In the genomic region with DNA sequence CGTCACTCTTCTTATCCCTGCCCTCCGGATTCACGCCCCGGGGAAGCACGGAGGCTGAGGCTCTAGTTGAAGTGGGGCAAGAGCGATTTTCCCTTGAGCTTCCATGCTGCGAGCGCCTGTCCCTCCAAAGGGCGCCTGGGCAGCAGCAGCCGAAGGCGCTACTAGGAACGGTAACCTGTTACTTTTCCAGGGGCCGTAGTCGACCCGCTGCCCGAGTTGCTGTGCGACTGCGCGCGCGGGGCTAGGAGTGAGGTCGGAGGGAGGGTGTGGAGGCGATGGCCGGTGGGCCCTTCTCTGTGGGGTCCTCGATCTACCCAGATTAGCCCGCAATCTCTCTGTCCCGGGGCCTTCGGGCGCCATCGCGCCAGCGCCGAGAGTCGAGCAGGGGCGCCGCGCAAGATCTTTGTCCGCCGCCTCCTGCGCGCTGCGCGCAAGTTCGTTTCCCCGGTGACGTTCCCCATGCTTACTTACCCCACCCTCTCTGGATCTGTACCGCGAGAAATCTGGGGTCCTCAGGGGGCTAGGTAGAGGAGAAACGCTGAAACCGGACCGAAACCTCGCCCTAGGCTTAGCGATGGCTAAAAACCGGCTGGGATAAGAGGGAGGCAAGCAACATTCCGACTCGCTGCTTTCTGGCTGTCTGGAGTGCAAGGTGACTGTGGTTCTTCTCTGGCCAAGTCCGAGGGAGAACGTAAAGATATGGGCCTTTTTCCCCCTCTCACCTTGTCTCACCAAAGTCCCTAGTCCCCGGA, we compare ENCODE assay signal across 9 cellular contexts. TPM values are rescaled to one million over a fixed set of nuclear protein-coding genes. Genes with fewer than 3 reads are reported as not detected.
DNase-seq lines count a peak whose midpoint lies in the region; ATAC-seq, FAIRE-seq and TF ChIP-seq lines count a peak whose summit lies in the region.
"Had no signal": no experiment of that assay in that cellular context is flagged by ENCODE, and none has a peak within 500 bp of the region (broad histone marks: within the 10 kb centered on the region; RNA-seq: fewer than 3 reads in every experiment).

No MANE protein-coding gene starts in this region.

- H3K4me1 Mint-ChIP-seq in endodermal cell (peaks cover 41% of the 10 kb centered on the region), neural progenitor cell (peaks cover 68% of the 10 kb centered on the region)

- H3K36me3 ChIP-seq in SK-N-SH (replicated peaks in 1 of 2; ENCODE audit: control insufficient read depth in 1 of 2, insufficient read depth in 2 of 2, low read length in 1 of 2) = no peaks in the 10 kb centered on the region
- no peaks in the 10 kb centered on the region for H3K36me3 ChIP-seq in endodermal cell (ENCODE audit: control insufficient read depth, insufficient read depth, low read length)
- no peaks in the 10 kb centered on the region for H3K36me3 ChIP-seq in neural progenitor cell

- H3K9me3 ChIP-seq in SK-N-SH = no peaks in the 10 kb centered on the region
- H3K9me3 ChIP-seq in endodermal cell (ENCODE audit: control insufficient read depth, low read length) = no peaks in the 10 kb centered on the region
- H3K9me3 ChIP-seq in neural progenitor cell (ENCODE audit: low read depth) = no peaks in the 10 kb centered on the region

- H3K4me3 Mint-ChIP-seq in endodermal cell (peak overlapping the region; percentile 70), neural progenitor cell (peak overlapping the region; percentile 88)

- peak overlapping the region; percentile 36 for H3K4me3 ChIP-seq in AG09309 (ENCODE audit: control insufficient read depth, low read depth, low read length)
- peak overlapping the region; percentile 34 to 54 for H3K4me3 ChIP-seq in SK-N-SH (ENCODE audit: low read depth in 2 of 2, low read length in 1 of 2)
- peak overlapping the region; percentile 91 for H3K4me3 ChIP-seq in endodermal cell (ENCODE audit: low read length)
- peak overlapping the region; percentile 60 for H3K4me3 ChIP-seq in neural progenitor cell

- H3F3A ChIP-seq in SK-N-SH (replicated peaks; ENCODE audit: insufficient read depth) = no peaks in the 10 kb centered on the region
- H3F3A ChIP-seq in neural progenitor cell (ENCODE audit: low read depth) = peaks cover 80% of the 10 kb centered on the region

- H2AFZ ChIP-seq in SK-N-SH (ENCODE audit: low read depth) (peak overlapping the region; percentile 50), neural progenitor cell (replicated peaks) (peak overlapping the region; percentile 81)

- H3K27ac Mint-ChIP-seq in endodermal cell (peak overlapping the region; percentile 64), neural progenitor cell (no peak overlapping the region)

- H3K27ac ChIP-seq in SK-N-SH (ENCODE audit: low read depth in 2 of 2, low read length in 1 of 2) (no peak overlapping the region), endodermal cell (ENCODE audit: low read depth, low read length) (peak overlapping the region; percentile 89), neural progenitor cell (no peak overlapping the region)

- H3K9ac ChIP-seq in SK-N-SH (no peak overlapping the region), endodermal cell (ENCODE audit: extremely low read depth, low read length, poor library complexity, severe bottlenecking) (peak overlapping the region; percentile 16), neural progenitor cell (no peak overlapping the region)

- H4K20me1 ChIP-seq in SK-N-SH (ENCODE audit: insufficient read depth) (no peaks in the 10 kb centered on the region), neural progenitor cell (ENCODE audit: low read depth) (peaks cover 41% of the 10 kb centered on the region)

- TF ChIP-seq POLR2A in GM12891 (IDR thresholded peaks at IDR 0.05; ENCODE audit: low read depth, low read length) = no peak

- H3K36me3 Mint-ChIP-seq in endodermal cell (ENCODE audit: low read depth) (peaks cover 2% of the 10 kb centered on the region), neural progenitor cell (no peaks in the 10 kb centered on the region)

- DNase-seq in AG09309 (ENCODE audit: low read depth) (no peak), GM12891 (ENCODE audit: insufficient read length, low spot score) (no peak), SK-N-SH (peak; percentile 60), endodermal cell (peak; percentile 81), neural progenitor cell (ENCODE audit: low spot score) (peak; percentile 56), superior temporal gyrus (ENCODE audit: extremely low spot score) (no peak)

- H3K27me3 Mint-ChIP-seq in endodermal cell (ENCODE audit: insufficient read depth) (peaks cover 85% of the 10 kb centered on the region), neural progenitor cell (ENCODE audit: insufficient read depth, low read depth) (peaks cover 90% of the 10 kb centered on the region)

- H3K9me3 Mint-ChIP-seq in endodermal cell (no peaks in the 10 kb centered on the region), neural progenitor cell (no peaks in the 10 kb centered on the region)

- POLR2A ChIA-PET in SK-N-SH (lab: Yijun Ruan, JAX) = no interaction called here

- CTCF ChIA-PET in SK-N-SH (lab: Yijun Ruan, JAX) = interaction anchor here (0.7 to 10.8 kb wide), 18 partner anchors 12 to 586 kb away, joined by 3 to 148 read pairs (median 8); no protein-coding TSS in a partner anchor

- H3K27me3 ChIP-seq in SK-N-SH (ENCODE audit: insufficient read depth) (peaks cover 97% of the 10 kb centered on the region), endodermal cell (ENCODE audit: control insufficient read depth, insufficient read depth, low read length, poor library complexity, severe bottlenecking) (peaks cover 76% of the 10 kb centered on the region), neural progenitor cell (peaks cover 96% of the 10 kb centered on the region)

- 0% methylated on average over 20 of the region's 59 CpGs for WGBS in SK-N-SH (ENCODE audit: low lambda C conversion rate)
- WGBS in endodermal cell (ENCODE audit: insufficient coverage in 1 of 2, insufficient read length in 1 of 2), 2 experiments = 0% methylated on average over 35 to 59 of the region's 59 CpGs

- H3K79me2 ChIP-seq in SK-N-SH (ENCODE audit: insufficient read depth) (no peaks in the 10 kb centered on the region), neural progenitor cell (ENCODE audit: low read depth) (no peaks in the 10 kb centered on the region)

- H3K4me1 ChIP-seq in SK-N-SH (ENCODE audit: control insufficient read depth in 1 of 2, insufficient read depth in 2 of 2, low read depth in 1 of 2, low read length in 1 of 2) (peaks cover 5 to 33% of the 10 kb centered on the region in 2 experiments; a peak in 2 of 4 replicates), endodermal cell (ENCODE audit: control insufficient read depth, insufficient read depth, low read length) (peaks cover 4% of the 10 kb centered on the region), neural progenitor cell (peaks cover 63% of the 10 kb centered on the region)

- FAIRE-seq in GM12891 (lab: Jason Lieb, UNC) = peak; percentile 47

- TF ChIP-seq RAD21 in SK-N-SH (IDR thresholded peaks at IDR 0.05; ENCODE audit: low read length) = no peak

- TF ChIP-seq CTCF in AG09309 (IDR thresholded peaks at IDR 0.05; ENCODE audit: control insufficient read depth, insufficient read depth, low read depth, low read length, missing control alignments) = no peak
- no peak for TF ChIP-seq CTCF in SK-N-SH (IDR thresholded peaks at IDR 0.05)
- TF ChIP-seq CTCF in endodermal cell (conservative IDR thresholded peaks at IDR 0.05) = no peak
- no peak for TF ChIP-seq CTCF in neural progenitor cell (IDR thresholded peaks at IDR 0.05)

- H3K4me2 ChIP-seq in SK-N-SH (peak overlapping the region; percentile 74), neural progenitor cell (peak overlapping the region; percentile 96)

- ATAC-seq in HG03196 (IDR thresholded peaks at IDR 0.05; ENCODE audit: unreplicated experiment) (no peak), GM21390 (IDR thresholded peaks at IDR 0.05; ENCODE audit: unreplicated experiment) (no peak)

- no peak for TF ChIP-seq EP300 in SK-N-SH (IDR thresholded peaks at IDR 0.05; ENCODE audit: borderline replicate concordance in 1 of 2, low read depth in 1 of 2, low read length in 1 of 2)

- no peaks in the 10 kb centered on the region for H3K9me2 ChIP-seq in SK-N-SH

TF ChIP-seq in GM12891, 5 proteins besides CTCF, POLR2A, EP300 and RAD21:
- no peak for TF ChIP-seq PAX5 (IDR thresholded peaks at IDR 0.05; ENCODE audit: insufficient read depth, low read length, severe bottlenecking)
- no peak for TF ChIP-seq TAF1 (IDR thresholded peaks at IDR 0.05; ENCODE audit: low read depth, low read length)
- no peak for TF ChIP-seq POLR2AphosphoS5 (IDR thresholded peaks at IDR 0.05; ENCODE audit: low read depth, low read length)
- TF ChIP-seq POU2F2 (IDR thresholded peaks at IDR 0.05; ENCODE audit: low read depth, low read length) = no peak
- no peak for TF ChIP-seq SPI1 (IDR thresholded peaks at IDR 0.05; ENCODE audit: low read depth, low read length)

TF ChIP-seq in SK-N-SH, 30 proteins besides CTCF, POLR2A, EP300 and RAD21 (continues in another document):
- TF ChIP-seq MEF2A (IDR thresholded peaks at IDR 0.05; ENCODE audit: borderline replicate concordance, low read depth) (no peak), SIN3A (IDR thresholded peaks at IDR 0.05; ENCODE audit: borderline replicate concordance, low read depth, low read length) (no peak), SMC3 (IDR thresholded peaks at IDR 0.05; ENCODE audit: low read depth, low read length) (no peak), YY1 (IDR thresholded peaks at IDR 0.05; ENCODE audit: low read depth) (peak; percentile 40; the same call in 1 of the 2 replicates)
- TF ChIP-seq, protein P1, sequence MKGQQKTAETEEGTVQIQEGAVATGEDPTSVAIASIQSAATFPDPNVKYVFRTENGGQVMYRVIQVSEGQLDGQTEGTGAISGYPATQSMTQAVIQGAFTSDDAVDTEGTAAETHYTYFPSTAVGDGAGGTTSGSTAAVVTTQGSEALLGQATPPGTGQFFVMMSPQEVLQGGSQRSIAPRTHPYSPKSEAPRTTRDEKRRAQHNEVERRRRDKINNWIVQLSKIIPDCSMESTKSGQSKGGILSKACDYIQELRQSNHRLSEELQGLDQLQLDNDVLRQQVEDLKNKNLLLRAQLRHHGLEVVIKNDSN (IDR thresholded peaks at IDR 0.05; ENCODE audit: borderline replicate concordance, low read depth) = no peak

RNA-seq across cellular contexts. Expression of a gene that starts 0.7 kb away (rescaled TPM):
- polyA plus RNA-seq in GM12891 (2012; ENCODE audit: low read depth, missing spikeins) = 0.45 TPM
- 0.20 and 0.63 TPM in 2 replicates for polyA plus RNA-seq in SK-N-SH (2012; rRNA removed)
- polyA plus RNA-seq in SK-N-SH (2012; cell fraction: cytosol; rRNA removed) = 0.31 and 0.39 TPM in 2 replicates
- 0.85 and 1.2 TPM in 2 replicates for polyA plus RNA-seq in SK-N-SH (2012; cell fraction: nucleus; rRNA removed)
- total RNA-seq in endodermal cell = 10 to 100 TPM; 12.8 to 26.3 TPM
- polyA plus RNA-seq in endodermal cell (2013, experiment 1 of 2) = 20.6 TPM
- polyA plus RNA-seq in endodermal cell (2013, experiment 2 of 2) = 21.4 TPM
- total RNA-seq in neural progenitor cell (ENCODE audit: low replicate concordance) = 5.2 and 10.7 TPM in 2 replicates

RNA-seq across cellular contexts. Expression of a gene that starts 47.2 kb away (rescaled TPM):
- polyA plus RNA-seq in GM12891 (2012; ENCODE audit: low read depth, missing spikeins) = not detected
- polyA plus RNA-seq in SK-N-SH (2012; rRNA removed) = not detected in 2 replicates
- not detected in 2 replicates for polyA plus RNA-seq in SK-N-SH (2012; cell fraction: cytosol; rRNA removed)
- polyA plus RNA-seq in SK-N-SH (2012; cell fraction: nucleus; rRNA removed) = not detected in 2 replicates
- 10 to 100 TPM in 1 of 2 donors, 1 to 10 TPM in 1; 9.6 to 18.3 TPM for total RNA-seq in endodermal cell
- polyA plus RNA-seq in endodermal cell (2013, experiment 1 of 2) = 1.5 TPM
- 1.8 TPM for polyA plus RNA-seq in endodermal cell (2013, experiment 2 of 2)
- total RNA-seq in neural progenitor cell (ENCODE audit: low replicate concordance) = 0.43 and 2.7 TPM in 2 replicates
- total RNA-seq: myocyte had no signal

Comparison
In these comparisons a context has a peak if more than half of its experiments do, and no peak if none do; other contexts are left out.
1. DNase-seq: peak in SK-N-SH (single experiment), endodermal cell (single experiment) and neural progenitor cell (single experiment); none in AG09309 (single experiment), GM12891 (single experiment) and superior temporal gyrus (single experiment).
2. H3K4me3 ChIP-seq: peak in every context shown above with its lines; median percentile 91 in endodermal cell; 60 in neural progenitor cell; 44 in SK-N-SH; 36 in AG09309.